In genomic region chr2:111412841-111413650, GRCh38 we compare ENCODE assay signal across 8 cellular contexts.
A peak's percentile ranks its signal among the peaks of the same experiment; 100 is the strongest.
DNase-seq lines count a peak whose midpoint lies in the region; TF ChIP-seq lines count a peak whose summit lies in the region.
"Not testable (repeated sequence)": the region's sequence is repeated elsewhere in the genome, so short reads cannot be mapped to it uniquely, and the experiment has no call there.

No MANE protein-coding gene starts in this region.

- H3K4me2 ChIP-seq in BLaER1 treated with 17β-estradiol and CSF1 and Interleukin-3, amounts not matched to agents 10 nM and 100 nM, result peak overlapping the region in 8 of 11 experiments; percentile 13 to 48 (median 42); a peak in 9 of 22 replicates
- H3K4me2 ChIP-seq in smooth muscle cell, result not testable (repeated sequence)

- H3K27ac ChIP-seq in BLaER1 treated with 17β-estradiol and CSF1 and Interleukin-3, amounts not matched to agents 10 nM and 100 nM, result not testable (repeated sequence)
- peak overlapping the region; percentile 44 for H3K27ac ChIP-seq in smooth muscle cell (ENCODE audit: low read depth)

- WGBS in smooth muscle cell (ENCODE audit: low lambda C conversion rate), result 50% methylated on average over 12 of the region's 12 CpGs

- not testable (repeated sequence) for H3K79me2 ChIP-seq in smooth muscle cell (ENCODE audit: low read depth)

- H3K9me3 ChIP-seq in BLaER1 treated with 17β-estradiol and CSF1 and Interleukin-3, amounts not matched to agents 10 nM and 100 nM (replicated peaks in 1 of 11); smooth muscle cell (replicated peaks; ENCODE audit: low read depth): not testable (repeated sequence)

- H3K27ac Mint-ChIP-seq in T-helper 2 cell treated with Interferon-gamma antibody and Interleukin-4, amounts not matched to agents 5 μg/mL and 100 μg/mL, for 36 hours, result not testable (repeated sequence)
- H3K27ac Mint-ChIP-seq in activated naive CD8-positive, alpha-beta T cell, result peak overlapping the region; percentile 66
- peak overlapping the region; percentile 21 for H3K27ac Mint-ChIP-seq in mesothelial cell of epicardium

- H3F3A ChIP-seq in smooth muscle cell (ENCODE audit: low read depth), result not testable (repeated sequence)

- H3K27me3 ChIP-seq in BLaER1 treated with 17β-estradiol and CSF1 and Interleukin-3, amounts not matched to agents 10 nM and 100 nM, result peaks cover 0 to 10% (median 0%) of the 10 kb centered on the region in 11 experiments; a peak in 5 of 22 replicates
- H3K27me3 ChIP-seq in smooth muscle cell (ENCODE audit: low read depth), result not testable (repeated sequence)

- H3K4me3 Mint-ChIP-seq in T-helper 2 cell treated with Interferon-gamma antibody and Interleukin-4, amounts not matched to agents 5 μg/mL and 100 μg/mL, for 36 hours; activated naive CD8-positive, alpha-beta T cell; mesothelial cell of epicardium: not testable (repeated sequence)

- not testable (repeated sequence) for H3K4me3 ChIP-seq in BLaER1 treated with 17β-estradiol and CSF1 and Interleukin-3, amounts not matched to agents 10 nM and 100 nM; choroid plexus epithelial cell (ENCODE audit: low read depth, low read length); smooth muscle cell

- H3K36me3 Mint-ChIP-seq in T-helper 2 cell treated with Interferon-gamma antibody and Interleukin-4, amounts not matched to agents 5 μg/mL and 100 μg/mL, for 36 hours (ENCODE audit: low read depth); activated naive CD8-positive, alpha-beta T cell; mesothelial cell of epicardium: not testable (repeated sequence)

- DNase-seq in T-helper 2 cell treated with Interferon-gamma antibody and Interleukin-4, amounts not matched to agents 5 μg/mL and 100 μg/mL, for 36 hours (ENCODE audit: low spot score), result peak; percentile 51
- peak; percentile 55 for DNase-seq in activated CD8-positive, alpha-beta memory T cell treated with anti-CD3 and anti-CD28 coated beads for 24 hours
- peak; percentile 15 for DNase-seq in choroid plexus epithelial cell (ENCODE audit: low read depth)
- DNase-seq in fibroblast of peridontal ligament (ENCODE audit: extremely low read depth), result peak; percentile 3
- not testable (repeated sequence) for DNase-seq in mesothelial cell of epicardium (ENCODE audit: low spot score in 2 of 2, unreplicated experiment in 2 of 2); smooth muscle cell (lab: John Stamatoyannopoulos, UW; ENCODE audit: unreplicated experiment)

- not testable (repeated sequence) for H3K9ac ChIP-seq in BLaER1 treated with 17β-estradiol and CSF1 and Interleukin-3, amounts not matched to agents 10 nM and 100 nM; smooth muscle cell (ENCODE audit: low read depth)

- not testable (repeated sequence) for H3K36me3 ChIP-seq in BLaER1 treated with 17β-estradiol and CSF1 and Interleukin-3, amounts not matched to agents 10 nM and 100 nM; smooth muscle cell (ENCODE audit: low read depth)

- not testable (repeated sequence) for TF ChIP-seq CTCF in choroid plexus epithelial cell (conservative IDR thresholded peaks at IDR 0.05; ENCODE audit: low read depth, low read length); mesothelial cell of epicardium (IDR thresholded peaks at IDR 0.05; ENCODE audit: unreplicated experiment); smooth muscle cell (IDR thresholded peaks at IDR 0.05; ENCODE audit: borderline replicate concordance, insufficient read depth, poor library complexity, severe bottlenecking)

- H3K27me3 Mint-ChIP-seq in T-helper 2 cell treated with Interferon-gamma antibody and Interleukin-4, amounts not matched to agents 5 μg/mL and 100 μg/mL, for 36 hours (ENCODE audit: low read depth); activated naive CD8-positive, alpha-beta T cell; mesothelial cell of epicardium (ENCODE audit: low read depth): not testable (repeated sequence)

- not testable (repeated sequence) for H2AFZ ChIP-seq in smooth muscle cell (ENCODE audit: low read depth)

- H3K9me3 Mint-ChIP-seq in T-helper 2 cell treated with Interferon-gamma antibody and Interleukin-4, amounts not matched to agents 5 μg/mL and 100 μg/mL, for 36 hours; activated naive CD8-positive, alpha-beta T cell (ENCODE audit: low read depth); mesothelial cell of epicardium: not testable (repeated sequence)

- peaks cover 0 to 14% (median 10%) of the 10 kb centered on the region in 10 experiments; a peak in 9 of 20 replicates for H3K4me1 ChIP-seq in BLaER1 treated with 17β-estradiol and CSF1 and Interleukin-3, amounts not matched to agents 10 nM and 100 nM
- not testable (repeated sequence) for H3K4me1 ChIP-seq in smooth muscle cell (ENCODE audit: low read depth)

- H3K4me1 Mint-ChIP-seq in T-helper 2 cell treated with Interferon-gamma antibody and Interleukin-4, amounts not matched to agents 5 μg/mL and 100 μg/mL, for 36 hours (ENCODE audit: low read depth); activated naive CD8-positive, alpha-beta T cell (ENCODE audit: low read depth): not testable (repeated sequence)
- peaks cover 17% of the 10 kb centered on the region for H3K4me1 Mint-ChIP-seq in mesothelial cell of epicardium

- not testable (repeated sequence) for H4K20me1 ChIP-seq in BLaER1 treated with 17β-estradiol and CSF1 and Interleukin-3, amounts not matched to agents 10 nM and 100 nM
- H4K20me1 ChIP-seq in smooth muscle cell (ENCODE audit: low read depth), result peaks cover 29% of the 10 kb centered on the region
